Comparison of ENCODE assay signal across 8 cellular contexts in the genomic region with DNA sequence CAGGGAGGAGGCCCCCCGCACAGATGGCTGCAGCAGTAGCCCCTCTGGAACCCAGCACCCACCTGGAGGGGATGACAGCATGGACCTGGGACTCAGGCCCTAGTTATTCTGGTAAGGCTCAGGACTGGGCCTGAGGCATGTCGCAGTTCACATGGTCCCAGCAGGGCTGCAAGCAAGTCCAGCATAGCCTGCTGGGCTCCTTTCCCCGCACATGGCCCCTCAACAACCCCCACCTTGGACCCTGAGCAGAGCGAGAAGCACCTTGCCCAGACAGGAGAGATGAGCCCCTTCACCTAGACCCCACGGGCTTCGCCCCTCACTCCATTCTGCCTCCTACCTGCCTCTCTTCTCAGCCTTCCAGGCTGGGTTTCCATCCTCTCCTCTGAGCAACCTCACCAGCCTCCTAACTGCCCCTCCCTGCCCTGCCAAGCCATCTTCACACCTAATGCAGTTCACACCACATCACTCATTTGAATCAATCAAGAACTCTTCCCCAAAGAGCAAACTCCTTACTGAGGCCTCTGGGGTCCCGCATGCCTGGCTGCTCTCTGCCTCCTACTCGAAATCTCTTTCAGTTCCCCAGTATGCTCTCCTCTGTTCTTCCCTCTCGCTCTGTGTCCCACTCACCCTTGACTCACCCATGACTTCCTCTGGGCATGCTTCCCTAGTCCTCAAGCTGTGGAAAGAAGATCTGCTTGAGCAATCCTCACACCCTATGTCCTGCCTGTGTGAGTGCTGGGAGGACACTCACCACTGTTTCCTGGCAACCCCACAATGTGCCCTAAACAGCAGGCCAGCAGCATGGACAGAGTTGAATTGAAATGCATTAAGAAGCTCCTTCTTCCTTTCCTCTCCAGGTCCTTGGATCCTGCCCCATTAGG. TPM values are rescaled to one million over a fixed set of nuclear protein-coding genes. Genes with fewer than 3 reads are reported as not detected.
DNase-seq lines count a peak whose midpoint lies in the region; ATAC-seq, FAIRE-seq and TF ChIP-seq lines count a peak whose summit lies in the region.

No MANE protein-coding gene starts in this region.

- TF ChIP-seq CTCF in astrocyte (IDR thresholded peaks at IDR 0.05; ENCODE audit: insufficient read depth, low read depth, low read length) (no peak), WTC11 (IDR thresholded peaks at IDR 0.05) (no peak)

- POLR2A ChIA-PET in WTC11 (lab: Charles Lee), result no interaction called here

- H3K36me3 Mint-ChIP-seq in astrocyte (ENCODE audit: low read depth, unreplicated experiment) (no peaks in the 10 kb centered on the region), WTC11 (no peaks in the 10 kb centered on the region)
- no peaks in the 10 kb centered on the region for H3K36me3 Mint-ChIP-seq in stimulated activated naive CD8-positive, alpha-beta T cell treated with anti-CD3 and anti-CD28 coated beads, Interleukin-15, Interleukin-2, amounts not matched to agents 100 ng/mL and 50 ng/mL, for 24 hours (ENCODE audit: low read depth)

- H3K9ac ChIP-seq in astrocyte (ENCODE audit: low read length), result peak overlapping the region; percentile 44

- no peaks in the 10 kb centered on the region for H3K36me3 ChIP-seq in astrocyte (ENCODE audit: insufficient read depth, low read length)

- H3K27me3 ChIP-seq in astrocyte (ENCODE audit: insufficient read depth, low read length), result no peaks in the 10 kb centered on the region

- peaks cover 9% of the 10 kb centered on the region for H3K4me1 Mint-ChIP-seq in astrocyte (ENCODE audit: low read depth, unreplicated experiment)
- H3K4me1 Mint-ChIP-seq in stimulated activated naive CD8-positive, alpha-beta T cell treated with anti-CD3 and anti-CD28 coated beads, Interleukin-15, Interleukin-2, amounts not matched to agents 100 ng/mL and 50 ng/mL, for 24 hours (ENCODE audit: low read depth), result peaks cover 46% of the 10 kb centered on the region
- H3K4me1 Mint-ChIP-seq in WTC11, result peaks cover 11% of the 10 kb centered on the region

- no peak overlapping the region for H3K4me3 ChIP-seq in astrocyte (ENCODE audit: insufficient read depth, low read depth, low read length)

- H3K9me3 Mint-ChIP-seq in astrocyte (ENCODE audit: unreplicated experiment) (no peaks in the 10 kb centered on the region), WTC11 (no peaks in the 10 kb centered on the region)
- H3K9me3 Mint-ChIP-seq in stimulated activated naive CD8-positive, alpha-beta T cell treated with anti-CD3 and anti-CD28 coated beads, Interleukin-15, Interleukin-2, amounts not matched to agents 100 ng/mL and 50 ng/mL, for 24 hours, result no peaks in the 10 kb centered on the region

- H2AFZ ChIP-seq in astrocyte (ENCODE audit: low read depth, low read length), result peak overlapping the region; percentile 14

- CTCF ChIA-PET in WTC11 (lab: Charles Lee), result interaction anchor here (1.0 kb wide), 1 partner anchor 69 kb away, joined by 3 read pairs; no protein-coding TSS in a partner anchor

- no peaks in the 10 kb centered on the region for H4K20me1 ChIP-seq in astrocyte (ENCODE audit: insufficient read depth, low read length)

- H3K27ac ChIP-seq in astrocyte (ENCODE audit: low read depth, low read length), result peak overlapping the region; percentile 47

- H3K27ac Mint-ChIP-seq in astrocyte (ENCODE audit: unreplicated experiment) (peak overlapping the region; percentile 34), WTC11 (no peak overlapping the region)
- H3K27ac Mint-ChIP-seq in stimulated activated naive CD8-positive, alpha-beta T cell treated with anti-CD3 and anti-CD28 coated beads, Interleukin-15, Interleukin-2, amounts not matched to agents 100 ng/mL and 50 ng/mL, for 24 hours, result peak overlapping the region; percentile 73

- no peaks in the 10 kb centered on the region for H3K9me3 ChIP-seq in astrocyte (ENCODE audit: insufficient read depth, low read depth, low read length)

- H3K4me1 ChIP-seq in astrocyte (ENCODE audit: insufficient read depth, low read length), result peaks cover 12% of the 10 kb centered on the region

- peak overlapping the region; percentile 50 for H3K4me2 ChIP-seq in astrocyte (ENCODE audit: low read length)

- no peaks in the 10 kb centered on the region for H3K79me2 ChIP-seq in astrocyte (ENCODE audit: insufficient read depth, low read length)

- peak; percentile 98 for DNase-seq in EL
- peak; percentile 49 for DNase-seq in KG1 (lab: John Stamatoyannopoulos, UW)
- DNase-seq in astrocyte (ENCODE audit: low read depth), result peak; percentile 92
- peak; percentile 99 for DNase-seq in iris pigment epithelial cell (ENCODE audit: low read depth)
- no peak for DNase-seq in effector CD4-positive, alpha-beta T cell
- no peak for DNase-seq in NCI-H187 treated with DMSO at 0.1 percent for 48 hours (lab: John Stamatoyannopoulos, UW)
- DNase-seq in WTC11 (ENCODE audit: low spot score), result no peak

- peak; percentile 60 for FAIRE-seq in astrocyte (lab: Jason Lieb, UNC)

- H3K4me3 Mint-ChIP-seq in astrocyte (ENCODE audit: unreplicated experiment) (no peak overlapping the region), WTC11 (no peak overlapping the region)
- no peak overlapping the region for H3K4me3 Mint-ChIP-seq in stimulated activated naive CD8-positive, alpha-beta T cell treated with anti-CD3 and anti-CD28 coated beads, Interleukin-15, Interleukin-2, amounts not matched to agents 100 ng/mL and 50 ng/mL, for 24 hours

- H3K27me3 Mint-ChIP-seq in astrocyte (ENCODE audit: low read depth, unreplicated experiment) (peaks cover 6% of the 10 kb centered on the region), WTC11 (ENCODE audit: low read depth) (no peaks in the 10 kb centered on the region)
- no peaks in the 10 kb centered on the region for H3K27me3 Mint-ChIP-seq in stimulated activated naive CD8-positive, alpha-beta T cell treated with anti-CD3 and anti-CD28 coated beads, Interleukin-15, Interleukin-2, amounts not matched to agents 100 ng/mL and 50 ng/mL, for 24 hours

- no peak; the same call in 1 of the 2 replicates for ATAC-seq in WTC11

TF ChIP-seq in WTC11, 78 proteins besides CTCF, POLR2A, EP300 and RAD21 (continues in another document):
- TF ChIP-seq GRHL2 (CRISPR knock-in tag; IDR thresholded peaks at IDR 0.05; ENCODE audit: insufficient replicate concordance, severe bottlenecking) (no peak), ZNF232 (CRISPR knock-in tag; IDR thresholded peaks at IDR 0.05) (no peak), ZNF423 (CRISPR knock-in tag; IDR thresholded peaks at IDR 0.05) (no peak), NR3C1 (CRISPR knock-in tag; conservative IDR thresholded peaks at IDR 0.05; ENCODE audit: low read depth) (no peak), TCF7 (CRISPR knock-in tag; IDR thresholded peaks at IDR 0.05; ENCODE audit: low read depth) (no peak), IRF2 (CRISPR knock-in tag; IDR thresholded peaks at IDR 0.05; ENCODE audit: borderline replicate concordance, low read depth) (no peak), JUN (CRISPR knock-in tag; IDR thresholded peaks at IDR 0.05) (no peak), GABPB1 (CRISPR knock-in tag; IDR thresholded peaks at IDR 0.05) (no peak), ZNF396 (CRISPR knock-in tag; IDR thresholded peaks at IDR 0.05; ENCODE audit: borderline replicate concordance) (no peak)
- TF ChIP-seq, protein P1, sequence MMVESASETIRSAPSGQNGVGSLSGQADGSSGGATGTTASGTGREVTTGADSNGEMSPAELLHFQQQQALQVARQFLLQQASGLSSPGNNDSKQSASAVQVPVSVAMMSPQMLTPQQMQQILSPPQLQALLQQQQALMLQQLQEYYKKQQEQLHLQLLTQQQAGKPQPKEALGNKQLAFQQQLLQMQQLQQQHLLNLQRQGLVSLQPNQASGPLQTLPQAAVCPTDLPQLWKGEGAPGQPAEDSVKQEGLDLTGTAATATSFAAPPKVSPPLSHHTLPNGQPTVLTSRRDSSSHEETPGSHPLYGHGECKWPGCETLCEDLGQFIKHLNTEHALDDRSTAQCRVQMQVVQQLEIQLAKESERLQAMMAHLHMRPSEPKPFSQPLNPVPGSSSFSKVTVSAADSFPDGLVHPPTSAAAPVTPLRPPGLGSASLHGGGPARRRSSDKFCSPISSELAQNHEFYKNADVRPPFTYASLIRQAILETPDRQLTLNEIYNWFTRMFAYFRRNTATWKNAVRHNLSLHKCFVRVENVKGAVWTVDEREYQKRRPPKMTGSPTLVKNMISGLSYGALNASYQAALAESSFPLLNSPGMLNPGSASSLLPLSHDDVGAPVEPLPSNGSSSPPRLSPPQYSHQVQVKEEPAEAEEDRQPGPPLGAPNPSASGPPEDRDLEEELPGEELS (CRISPR knock-in tag; IDR thresholded peaks at IDR 0.05), result no peak
- TF ChIP-seq, protein P2, sequence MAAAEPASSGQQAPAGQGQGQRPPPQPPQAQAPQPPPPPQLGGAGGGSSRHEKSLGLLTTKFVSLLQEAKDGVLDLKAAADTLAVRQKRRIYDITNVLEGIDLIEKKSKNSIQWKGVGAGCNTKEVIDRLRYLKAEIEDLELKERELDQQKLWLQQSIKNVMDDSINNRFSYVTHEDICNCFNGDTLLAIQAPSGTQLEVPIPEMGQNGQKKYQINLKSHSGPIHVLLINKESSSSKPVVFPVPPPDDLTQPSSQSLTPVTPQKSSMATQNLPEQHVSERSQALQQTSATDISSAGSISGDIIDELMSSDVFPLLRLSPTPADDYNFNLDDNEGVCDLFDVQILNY (CRISPR knock-in tag; IDR thresholded peaks at IDR 0.05), result no peak
- TF ChIP-seq, protein P3, sequence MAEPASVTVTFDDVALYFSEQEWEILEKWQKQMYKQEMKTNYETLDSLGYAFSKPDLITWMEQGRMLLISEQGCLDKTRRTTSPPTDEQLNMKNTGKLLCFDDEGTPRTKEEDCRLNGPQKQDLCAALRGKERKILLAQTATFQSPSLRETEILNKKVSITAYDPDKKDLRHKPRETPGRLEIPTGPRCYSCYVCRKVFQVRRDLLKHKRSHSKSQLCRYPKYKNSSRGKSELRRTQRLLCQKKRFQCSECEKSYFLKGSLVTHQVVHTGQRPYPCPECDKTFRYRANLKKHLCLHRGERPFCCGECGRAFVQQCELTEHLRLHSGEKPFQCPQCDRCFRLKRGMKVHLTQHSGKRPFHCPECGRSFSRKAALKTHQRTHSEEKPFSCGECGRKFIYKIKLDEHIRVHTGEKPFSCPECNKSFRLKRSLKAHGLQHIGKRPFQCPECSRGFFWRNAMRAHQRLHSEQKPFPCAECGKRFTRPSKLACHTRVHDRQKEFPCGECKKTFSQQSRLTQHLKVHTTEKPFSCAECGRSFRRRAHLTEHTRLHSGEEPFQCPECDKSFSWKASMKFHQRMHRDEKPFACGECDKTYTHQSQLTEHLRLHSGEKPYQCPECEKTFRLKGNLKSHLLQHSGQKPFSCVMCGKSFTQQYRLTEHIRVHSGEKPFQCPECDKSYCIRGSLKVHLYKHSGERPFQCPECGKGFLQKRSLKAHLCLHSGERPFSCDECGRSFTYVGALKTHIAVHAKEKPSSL (CRISPR knock-in tag; conservative IDR thresholded peaks at IDR 0.05), result no peak
- TF ChIP-seq, protein P4, sequence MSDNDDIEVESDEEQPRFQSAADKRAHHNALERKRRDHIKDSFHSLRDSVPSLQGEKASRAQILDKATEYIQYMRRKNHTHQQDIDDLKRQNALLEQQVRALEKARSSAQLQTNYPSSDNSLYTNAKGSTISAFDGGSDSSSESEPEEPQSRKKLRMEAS (CRISPR knock-in tag; IDR thresholded peaks at IDR 0.05), result no peak

RNA-seq across cellular contexts. Expression of a gene that starts 9.4 kb away (rescaled TPM):
- total RNA-seq in astrocyte (0.79 and 1.3 TPM in 2 replicates), WTC11 (2021) (12.7 to 13.0 TPM (median 12.9 TPM) in 3 replicates)

RNA-seq across cellular contexts. Expression of a gene that starts 32.3 kb away (rescaled TPM):
- total RNA-seq in astrocyte, result 35.6 and 37.6 TPM in 2 replicates
- total RNA-seq in WTC11 (2021), result 39.5 to 43.0 TPM (median 41.9 TPM) in 3 replicates

RNA-seq across cellular contexts. Expression of a gene that starts 51.5 kb away (rescaled TPM):
- 18.0 and 19.4 TPM in 2 replicates for total RNA-seq in astrocyte
- total RNA-seq in WTC11 (2021), result 40.9 to 53.4 TPM (median 48.8 TPM) in 3 replicates

Comparison
In these comparisons a context has a peak if more than half of its experiments do, and no peak if none do; other contexts are left out.
1. DNase-seq: peak in EL (single experiment), KG1 (single experiment), astrocyte (single experiment) and iris pigment epithelial cell (single experiment); none in effector CD4-positive, alpha-beta T cell (single experiment), NCI-H187 treated with DMSO at 0.1 percent for 48 hours (single experiment) and WTC11 (single experiment).